8 cellular contexts compared by ENCODE assay signal in genomic region chr7:74417419-74417971, GRCh38. TPM values are rescaled to one million over a fixed set of nuclear protein-coding genes. Genes with fewer than 3 reads are reported as not detected.
DNase-seq lines count a peak whose midpoint lies in the region; ATAC-seq, FAIRE-seq and TF ChIP-seq lines count a peak whose summit lies in the region.

No MANE protein-coding gene starts in this region.

- no peaks in the 10 kb centered on the region for H3K4me1 ChIP-seq in CD8-positive, alpha-beta T cell (ENCODE audit: insufficient read depth, low read length)
- H3K4me1 ChIP-seq in osteoblast (ENCODE audit: insufficient read depth, low read length) (no peaks in the 10 kb centered on the region), testis (no peaks in the 10 kb centered on the region)

- no peak overlapping the region for H3K27ac ChIP-seq in CD8-positive, alpha-beta T cell (ENCODE audit: low read depth, low read length)
- H3K27ac ChIP-seq in HL-60 (replicated peaks) (no peak overlapping the region), osteoblast (ENCODE audit: low read depth, low read length) (no peak overlapping the region), testis (no peak overlapping the region)

- intact Hi-C loops in CD8-positive, alpha-beta T cell (cut with DNase I, micrococcal nuclease), result loop anchor here in 1 of 2 experiments (2.0 to 10.0 kb wide), 3 partner anchors 149 to 627 kb away; no protein-coding TSS in a partner anchor
- intact Hi-C loops in activated T-helper 2 cell treated with anti-CD3 and anti-CD28 coated beads, Interferon-gamma antibody, Interleukin-2, Interleukin-4, amounts not matched to agents 10 μg/mL and 5 μg/mL and 100 μg/mL, durations not matched to agents 14 hours and 24 hours and 36 hours (cut with micrococcal nuclease), result loop anchor here (2.0 kb wide), 1 partner anchor 149 kb away; no protein-coding TSS in a partner anchor
- intact Hi-C loops in testis (cut with DNase I; ENCODE audit: low total_unique reads), result loop anchor here (10.0 kb wide), 1 partner anchor 147 kb away; no protein-coding TSS in a partner anchor

- DNase-seq in CD8-positive, alpha-beta T cell, result peak in 6 of 7 experiments; percentile 39 to 74 (median 52)
- peak; percentile 48 to 57 for DNase-seq in HL-60 (ENCODE audit: low read depth in 1 of 2, low spot score in 1 of 2)
- DNase-seq in RCC 7860 (ENCODE audit: low spot score), result peak; percentile 60
- DNase-seq in activated T-helper 2 cell treated with anti-CD3 and anti-CD28 coated beads, Interferon-gamma antibody, Interleukin-2, Interleukin-4, amounts not matched to agents 10 μg/mL and 5 μg/mL and 100 μg/mL, durations not matched to agents 14 hours and 24 hours and 36 hours (ENCODE audit: low spot score), result peak; percentile 35
- peak; percentile 36 for DNase-seq in foreskin melanocyte
- DNase-seq in osteoblast (ENCODE audit: insufficient read length, low spot score, missing footprints), result peak; percentile 97
- DNase-seq in testis, result peak; percentile 76

- no peaks in the 10 kb centered on the region for H3K79me2 ChIP-seq in osteoblast (ENCODE audit: insufficient read depth, low read length)

- H3K4me3 Mint-ChIP-seq in CD8-positive, alpha-beta T cell, result no peak overlapping the region
- H3K4me3 Mint-ChIP-seq in activated T-helper 2 cell treated with anti-CD3 and anti-CD28 coated beads, Interferon-gamma antibody, Interleukin-2, Interleukin-4, amounts not matched to agents 10 μg/mL and 5 μg/mL and 100 μg/mL, durations not matched to agents 14 hours and 24 hours and 36 hours (ENCODE audit: low read depth), result no peak overlapping the region

- peak; percentile 97 for TF ChIP-seq CTCF in CD8-positive, alpha-beta T cell (IDR thresholded peaks at IDR 0.05)
- TF ChIP-seq CTCF in HL-60 (IDR thresholded peaks at IDR 0.05; ENCODE audit: insufficient read depth, low read length), result peak; percentile 91
- peak; percentile 91 for TF ChIP-seq CTCF in osteoblast (IDR thresholded peaks at IDR 0.05; ENCODE audit: extremely low read depth, low read depth, low read length)
- peak; percentile 91 to 93 (median 93) for TF ChIP-seq CTCF in testis (IDR thresholded peaks at IDR 0.05)

- POLR2A ChIA-PET in CD8-positive, alpha-beta T cell (lab: Charles Lee), result interaction anchor here (0.6 kb wide), 1 partner anchor 166 kb away, joined by 3 read pairs; no protein-coding TSS in a partner anchor

- peak overlapping the region; percentile 55 for H3K4me2 ChIP-seq in osteoblast (ENCODE audit: insufficient read depth, low read length)

- peak overlapping the region; percentile 84 for H2AFZ ChIP-seq in osteoblast (ENCODE audit: low read length)

- no peak overlapping the region for H3K27ac Mint-ChIP-seq in CD8-positive, alpha-beta T cell
- H3K27ac Mint-ChIP-seq in activated T-helper 2 cell treated with anti-CD3 and anti-CD28 coated beads, Interferon-gamma antibody, Interleukin-2, Interleukin-4, amounts not matched to agents 10 μg/mL and 5 μg/mL and 100 μg/mL, durations not matched to agents 14 hours and 24 hours and 36 hours, result no peak overlapping the region

- H3K27me3 Mint-ChIP-seq in CD8-positive, alpha-beta T cell (ENCODE audit: low read depth), result no peaks in the 10 kb centered on the region
- no peaks in the 10 kb centered on the region for H3K27me3 Mint-ChIP-seq in activated T-helper 2 cell treated with anti-CD3 and anti-CD28 coated beads, Interferon-gamma antibody, Interleukin-2, Interleukin-4, amounts not matched to agents 10 μg/mL and 5 μg/mL and 100 μg/mL, durations not matched to agents 14 hours and 24 hours and 36 hours (ENCODE audit: low read depth)

- H3K9me3 ChIP-seq in CD8-positive, alpha-beta T cell (ENCODE audit: low read length), result no peaks in the 10 kb centered on the region
- no peaks in the 10 kb centered on the region for H3K9me3 ChIP-seq in osteoblast (ENCODE audit: low read depth, low read length)
- H3K9me3 ChIP-seq in testis, result no peaks in the 10 kb centered on the region

- no peak for FAIRE-seq in RCC 7860 (lab: Jason Lieb, UNC)

- H3K36me3 Mint-ChIP-seq in CD8-positive, alpha-beta T cell, result no peaks in the 10 kb centered on the region
- no peaks in the 10 kb centered on the region for H3K36me3 Mint-ChIP-seq in activated T-helper 2 cell treated with anti-CD3 and anti-CD28 coated beads, Interferon-gamma antibody, Interleukin-2, Interleukin-4, amounts not matched to agents 10 μg/mL and 5 μg/mL and 100 μg/mL, durations not matched to agents 14 hours and 24 hours and 36 hours (ENCODE audit: low read depth)

- no peaks in the 10 kb centered on the region for H4K20me1 ChIP-seq in osteoblast (ENCODE audit: insufficient read depth, low read length)

- no peaks in the 10 kb centered on the region for H3K4me1 Mint-ChIP-seq in CD8-positive, alpha-beta T cell (ENCODE audit: low read depth)
- H3K4me1 Mint-ChIP-seq in activated T-helper 2 cell treated with anti-CD3 and anti-CD28 coated beads, Interferon-gamma antibody, Interleukin-2, Interleukin-4, amounts not matched to agents 10 μg/mL and 5 μg/mL and 100 μg/mL, durations not matched to agents 14 hours and 24 hours and 36 hours (ENCODE audit: low read depth), result no peaks in the 10 kb centered on the region

- CTCF ChIA-PET in CD8-positive, alpha-beta T cell (lab: Charles Lee), result interaction anchor here (0.6 to 3.3 kb wide), 18 partner anchors 8 to 628 kb away, joined by 3 to 33 read pairs (median 3); no protein-coding TSS in a partner anchor

- peak; percentile 66 for ATAC-seq in CD8-positive, alpha-beta T cell
- ATAC-seq in HG03108 (IDR thresholded peaks at IDR 0.05; ENCODE audit: unreplicated experiment), result no peak

- no peaks in the 10 kb centered on the region for H3K36me3 ChIP-seq in CD8-positive, alpha-beta T cell (ENCODE audit: insufficient read depth, low read length)
- H3K36me3 ChIP-seq in osteoblast (ENCODE audit: insufficient read depth, low read length) (no peaks in the 10 kb centered on the region), testis (ENCODE audit: low read depth, missing control alignments) (no peaks in the 10 kb centered on the region)

- no peaks in the 10 kb centered on the region for H3K27me3 ChIP-seq in CD8-positive, alpha-beta T cell (ENCODE audit: insufficient read depth, low read length)
- H3K27me3 ChIP-seq in HL-60 (ENCODE audit: insufficient read depth, poor library complexity, severe bottlenecking) (no peaks in the 10 kb centered on the region), osteoblast (ENCODE audit: insufficient read depth, low read length) (no peaks in the 10 kb centered on the region), testis (no peaks in the 10 kb centered on the region)

- no peak for TF ChIP-seq POLR2A in testis (IDR thresholded peaks at IDR 0.05)

- 20 to 23% methylated on average over 8 to 14 of the region's 16 CpGs for WGBS in testis, 2 donors

- H3K4me3 ChIP-seq in CD8-positive, alpha-beta T cell (ENCODE audit: low read depth, low read length), result no peak overlapping the region
- no peak overlapping the region for H3K4me3 ChIP-seq in HL-60 (replicated peaks; ENCODE audit: insufficient read depth, low read length)
- no peak overlapping the region for H3K4me3 ChIP-seq in osteoblast (ENCODE audit: insufficient read depth, low read length)
- H3K4me3 ChIP-seq in testis, result no peak overlapping the region

- H3K9me3 Mint-ChIP-seq in CD8-positive, alpha-beta T cell, result no peaks in the 10 kb centered on the region
- no peaks in the 10 kb centered on the region for H3K9me3 Mint-ChIP-seq in activated T-helper 2 cell treated with anti-CD3 and anti-CD28 coated beads, Interferon-gamma antibody, Interleukin-2, Interleukin-4, amounts not matched to agents 10 μg/mL and 5 μg/mL and 100 μg/mL, durations not matched to agents 14 hours and 24 hours and 36 hours

RNA-seq across cellular contexts. Expression of gene GTF2IRD1, which starts 36.2 kb away (rescaled TPM):
- under 1 TPM in 1 of 2 experiments, not detected in 1; 0.11 TPM for total RNA-seq in CD8-positive, alpha-beta T cell
- total RNA-seq in activated T-helper 2 cell treated with anti-CD3 and anti-CD28 coated beads, Interferon-gamma antibody, Interleukin-2, Interleukin-4, amounts not matched to agents 10 μg/mL and 5 μg/mL and 100 μg/mL, durations not matched to agents 14 hours and 24 hours and 36 hours, result 2.9 and 3.1 TPM in 2 replicates
- total RNA-seq in osteoblast (15.9 and 18.6 TPM in 2 replicates), testis (10 to 100 TPM; 22.4 to 24.7 TPM)
- 15.1 TPM for polyA plus RNA-seq in testis (ENCODE audit: insufficient read depth, low read depth, low replicate concordance)

Comparison
In these comparisons a context has a peak if more than half of its experiments do, and no peak if none do; other contexts are left out.
1. DNase-seq: peak in every context shown above with its lines; median percentile 97 in osteoblast; 76 in testis; 60 in RCC 7860; 52 in CD8-positive, alpha-beta T cell; 52 in HL-60; 36 in foreskin melanocyte; 35 in activated T-helper 2 cell treated with anti-CD3 and anti-CD28 coated beads, Interferon-gamma antibody, Interleukin-2, Interleukin-4, amounts not matched to agents 10 μg/mL and 5 μg/mL and 100 μg/mL, durations not matched to agents 14 hours and 24 hours and 36 hours.